In the genomic region with DNA sequence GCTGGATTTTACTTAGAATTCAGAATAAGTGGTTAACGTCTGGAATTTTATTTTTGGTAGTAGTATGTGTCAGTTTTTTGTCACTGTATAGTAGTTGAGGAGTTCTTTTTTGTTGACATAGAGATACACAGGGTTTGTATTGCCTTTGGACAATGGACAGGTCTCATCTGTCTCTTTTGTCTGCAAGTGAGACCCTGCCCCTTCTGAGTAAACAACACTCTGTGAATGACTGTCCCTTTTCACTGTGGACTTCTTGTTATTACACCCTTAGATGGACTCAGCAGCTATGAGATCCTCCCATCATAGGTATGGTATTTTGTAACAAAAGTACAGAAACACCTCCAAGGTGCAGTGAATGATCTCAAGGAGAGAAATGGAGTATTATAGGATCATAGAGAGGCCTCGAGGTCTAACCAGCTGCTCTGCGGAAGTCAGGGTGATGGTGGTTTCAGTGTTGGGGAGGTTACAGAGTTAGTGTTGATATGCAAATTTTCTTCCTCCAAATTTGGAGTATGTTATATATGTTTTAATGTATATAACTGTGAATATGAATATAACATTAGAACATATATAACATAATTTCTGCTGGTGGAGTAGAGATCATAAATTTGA, we compare ENCODE assay signal across 13 cellular contexts. TPM values are rescaled to one million over a fixed set of nuclear protein-coding genes. Genes with fewer than 3 reads are reported as not detected.
DNase-seq lines count a peak whose midpoint lies in the region; ATAC-seq and TF ChIP-seq lines count a peak whose summit lies in the region.
"Had no signal": no experiment of that assay in that cellular context is flagged by ENCODE, and none has a peak within 500 bp of the region (broad histone marks: within the 10 kb centered on the region; RNA-seq: fewer than 3 reads in every experiment).

No MANE protein-coding gene starts in this region.

- peak overlapping the region; percentile 55 for H3K4me3 Mint-ChIP-seq in T-helper 1 cell treated with Interleukin-12 subunit alpha and Interleukin-12 subunit beta and Interleukin-4 antibody, amounts not matched to agents 30 μg/mL and 1 μg/mL, for 36 hours
- H3K4me3 Mint-ChIP-seq in activated CD8-positive, alpha-beta T cell treated with anti-CD3 and anti-CD28 coated beads, Interleukin-2, amount 10 ng/mL, durations not matched to agents 7 days and 5 days, result peak overlapping the region; percentile 47
- H3K4me3 Mint-ChIP-seq in natural killer cell, result peak overlapping the region; percentile 82

- H3K27me3 ChIP-seq in H7 (ENCODE audit: control insufficient read depth, insufficient read depth, low read length), result no peaks in the 10 kb centered on the region
- H3K27me3 ChIP-seq: brain microvascular endothelial cell, SJCRH30 had no signal

- H3K27ac Mint-ChIP-seq in T-helper 1 cell treated with Interleukin-12 subunit alpha and Interleukin-12 subunit beta and Interleukin-4 antibody, amounts not matched to agents 30 μg/mL and 1 μg/mL, for 36 hours, result peak overlapping the region; percentile 46
- peak overlapping the region; percentile 70 for H3K27ac Mint-ChIP-seq in activated CD8-positive, alpha-beta T cell treated with anti-CD3 and anti-CD28 coated beads, Interleukin-2, amount 10 ng/mL, durations not matched to agents 7 days and 5 days
- H3K27ac Mint-ChIP-seq in natural killer cell, result peak overlapping the region; percentile 52 to 82

- peaks cover 86% of the 10 kb centered on the region for H3K4me1 Mint-ChIP-seq in T-helper 1 cell treated with Interleukin-12 subunit alpha and Interleukin-12 subunit beta and Interleukin-4 antibody, amounts not matched to agents 30 μg/mL and 1 μg/mL, for 36 hours (ENCODE audit: low read depth)
- H3K4me1 Mint-ChIP-seq in activated CD8-positive, alpha-beta T cell treated with anti-CD3 and anti-CD28 coated beads, Interleukin-2, amount 10 ng/mL, durations not matched to agents 7 days and 5 days (ENCODE audit: low read depth), result peaks cover 88% of the 10 kb centered on the region
- H3K4me1 Mint-ChIP-seq in natural killer cell, result peaks cover 90 to 93% of the 10 kb centered on the region in 2 donors

- intact Hi-C loops in natural killer cell (cut with micrococcal nuclease), result no loop called here

- H3K9me3 Mint-ChIP-seq in T-helper 1 cell treated with Interleukin-12 subunit alpha and Interleukin-12 subunit beta and Interleukin-4 antibody, amounts not matched to agents 30 μg/mL and 1 μg/mL, for 36 hours, result no peaks in the 10 kb centered on the region
- no peaks in the 10 kb centered on the region for H3K9me3 Mint-ChIP-seq in activated CD8-positive, alpha-beta T cell treated with anti-CD3 and anti-CD28 coated beads, Interleukin-2, amount 10 ng/mL, durations not matched to agents 7 days and 5 days (ENCODE audit: insufficient read depth)
- H3K9me3 Mint-ChIP-seq in natural killer cell, result no peaks in the 10 kb centered on the region

- POLR2A ChIA-PET in activated CD8-positive, alpha-beta T cell treated with anti-CD3 and anti-CD28 coated beads, Interleukin-2, amount 10 ng/mL, durations not matched to agents 7 days and 5 days (lab: Charles Lee), result interaction anchor here (0.8 kb wide), 1 partner anchor 8 kb away, joined by 3 read pairs; the partner anchor contains the start of gene PPP6R3

- TF ChIP-seq CTCF in natural killer cell (IDR thresholded peaks at IDR 0.05), result no peak

- peak; percentile 50 for ATAC-seq in activated CD8-positive, alpha-beta T cell treated with anti-CD3 and anti-CD28 coated beads, Interleukin-2, amount 10 ng/mL, durations not matched to agents 7 days and 5 days
- ATAC-seq in natural killer cell (peak; percentile 67 to 76 (median 72)), HG03039 (IDR thresholded peaks at IDR 0.05; ENCODE audit: unreplicated experiment) (no peak), GM21619 (IDR thresholded peaks at IDR 0.05; ENCODE audit: unreplicated experiment) (no peak), HG03457 (IDR thresholded peaks at IDR 0.05; ENCODE audit: unreplicated experiment) (no peak)

- CTCF ChIA-PET in activated CD8-positive, alpha-beta T cell treated with anti-CD3 and anti-CD28 coated beads, Interleukin-2, amount 10 ng/mL, durations not matched to agents 7 days and 5 days (lab: Charles Lee), result interaction anchor here (1.7 kb wide), 1 partner anchor 116 kb away, joined by 4 read pairs; no protein-coding TSS in a partner anchor

- no peak overlapping the region for H3K4me3 ChIP-seq in H7 (ENCODE audit: insufficient read depth, low read depth, low read length)
- H3K4me3 ChIP-seq: SJCRH30 had no signal

- H3K36me3 ChIP-seq in H7 (replicated peaks; ENCODE audit: control insufficient read depth, insufficient read depth, low read length), result peaks cover 1% of the 10 kb centered on the region; the same call in 1 of the 2 replicates
- H3K36me3 ChIP-seq: brain microvascular endothelial cell had no signal

- no peaks in the 10 kb centered on the region for H3K27me3 Mint-ChIP-seq in T-helper 1 cell treated with Interleukin-12 subunit alpha and Interleukin-12 subunit beta and Interleukin-4 antibody, amounts not matched to agents 30 μg/mL and 1 μg/mL, for 36 hours (ENCODE audit: low read depth)
- no peaks in the 10 kb centered on the region for H3K27me3 Mint-ChIP-seq in activated CD8-positive, alpha-beta T cell treated with anti-CD3 and anti-CD28 coated beads, Interleukin-2, amount 10 ng/mL, durations not matched to agents 7 days and 5 days (ENCODE audit: low read depth)
- H3K27me3 Mint-ChIP-seq in natural killer cell (ENCODE audit: low read depth in 2 of 2), result no peaks in the 10 kb centered on the region

- peaks cover 28% of the 10 kb centered on the region for H3K36me3 Mint-ChIP-seq in T-helper 1 cell treated with Interleukin-12 subunit alpha and Interleukin-12 subunit beta and Interleukin-4 antibody, amounts not matched to agents 30 μg/mL and 1 μg/mL, for 36 hours (ENCODE audit: low read depth)
- H3K36me3 Mint-ChIP-seq in activated CD8-positive, alpha-beta T cell treated with anti-CD3 and anti-CD28 coated beads, Interleukin-2, amount 10 ng/mL, durations not matched to agents 7 days and 5 days (ENCODE audit: low read depth), result peaks cover 65% of the 10 kb centered on the region
- H3K36me3 Mint-ChIP-seq in natural killer cell, result no peaks in the 10 kb centered on the region

- no peak for DNase-seq in T-helper 1 cell
- DNase-seq in H7, result peak; percentile 13
- peak; percentile 59 for DNase-seq in activated CD8-positive, alpha-beta T cell treated with anti-CD3 and anti-CD28 coated beads, Interleukin-2, amount 10 ng/mL, durations not matched to agents 7 days and 5 days
- no peak for DNase-seq in natural killer cell
- DNase-seq: midbrain, NCI-H1092, NCI-H524 treated with DMSO at 0.1 percent for 48 hours, SJCRH30 had no signal

RNA-seq across cellular contexts. Expression of gene PPP6R3, which starts 7.8 kb away (rescaled TPM):
- total RNA-seq in H7 (2014; rRNA removed; shearing (Covaris generic)), result 133 and 142 TPM in 2 replicates
- total RNA-seq in activated CD8-positive, alpha-beta T cell treated with anti-CD3 and anti-CD28 coated beads, Interleukin-2, amount 10 ng/mL, durations not matched to agents 7 days and 5 days, result 100 to 1,000 TPM; 114 to 120 TPM
- 100 to 1,000 TPM; 148 to 176 (median 149) TPM for total RNA-seq in natural killer cell

Comparison
In these comparisons a context has a peak if more than half of its experiments do, and no peak if none do; other contexts are left out.
1. DNase-seq: peak in H7 (single experiment) and activated CD8-positive, alpha-beta T cell treated with anti-CD3 and anti-CD28 coated beads, Interleukin-2, amount 10 ng/mL, durations not matched to agents 7 days and 5 days (single experiment); none in T-helper 1 cell (0 of 5) and natural killer cell (single experiment).
2. ATAC-seq: peak in activated CD8-positive, alpha-beta T cell treated with anti-CD3 and anti-CD28 coated beads, Interleukin-2, amount 10 ng/mL, durations not matched to agents 7 days and 5 days (single experiment) and natural killer cell (3 of 3); none in HG03039 (single experiment), GM21619 (single experiment) and HG03457 (single experiment).
3. Peak in every context shown above with its lines, with median percentiles within 50 percentile points of each other: H3K27ac Mint-ChIP-seq and H3K4me3 Mint-ChIP-seq.